ENCODE assay signal across 28 cellular contexts in the genomic region with DNA sequence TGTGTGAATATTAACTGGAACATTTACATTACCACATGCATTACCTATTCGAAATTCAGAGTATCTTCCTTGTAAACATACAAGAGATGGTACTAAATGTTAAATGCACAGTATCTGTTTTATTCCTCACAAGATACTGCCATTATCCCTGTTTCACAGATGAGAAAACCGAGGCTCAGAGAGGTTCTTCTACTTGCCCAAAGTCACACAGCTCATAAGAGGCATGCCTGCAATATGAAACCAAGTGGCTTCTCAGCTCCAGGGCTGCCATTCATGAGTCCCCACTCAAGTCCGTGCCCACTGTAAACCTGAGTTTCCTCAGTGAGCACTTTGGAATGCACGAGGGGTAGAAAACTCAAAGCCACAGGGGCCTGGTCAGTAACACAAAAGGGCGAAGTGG. TPM values are rescaled to one million over a fixed set of nuclear protein-coding genes. Genes with fewer than 3 reads are reported as not detected.
"Had no signal": no experiment of that assay in that cellular context is flagged by ENCODE, and none has a peak within 500 bp of the region (broad histone marks: within the 10 kb centered on the region; RNA-seq: fewer than 3 reads in every experiment).

No MANE protein-coding gene starts in this region.

- FAIRE-seq: bronchial epithelial cell, TTC549 had no signal

- H3K36me3 ChIP-seq: SJCRH30 had no signal

- H3K27ac Mint-ChIP-seq: activated CD4-positive, alpha-beta T cell treated with anti-CD3 and anti-CD28 coated beads, Interleukin-2, amount 10 ng/mL, durations not matched to agents 24 days and 14 days; activated CD8-positive, alpha-beta T cell treated with anti-CD3 and anti-CD28 coated beads for 36 hours; activated naive CD4-positive, alpha-beta T cell treated with anti-CD3 and anti-CD28 coated beads, Interleukin-2, amount 10 ng/mL, durations not matched to agents 7 days and 5 days; activated naive CD8-positive, alpha-beta T cell; activated naive CD8-positive, alpha-beta T cell treated with anti-CD3 and anti-CD28 coated beads, Interleukin-2, amount 50 U/mL, for 24 hours; activated T-cell treated with anti-CD3 and anti-CD28 coated beads, Interleukin-2, amount 50 U/mL, for 24 hours; T-helper 1 cell treated with Interleukin-12 subunit alpha and Interleukin-12 subunit beta and Interleukin-4 antibody, amounts not matched to agents 30 μg/mL and 1 μg/mL, for 36 hours; T-helper 2 cell treated with Interferon-gamma antibody and Interleukin-4, amounts not matched to agents 5 μg/mL and 100 μg/mL, for 36 hours had no signal

- H3K9me3 ChIP-seq: SJCRH30 had no signal

- DNase-seq: activated CD4-positive, alpha-beta T cell treated with anti-CD3 and anti-CD28 coated beads, Interleukin-2, amount 10 ng/mL, durations not matched to agents 24 days and 14 days; activated CD4-positive, alpha-beta T cell treated with anti-CD3 and anti-CD28 coated beads, Interleukin-2, amount 50 U/mL, for 4 hours; activated CD8-positive, alpha-beta T cell treated with anti-CD3 and anti-CD28 coated beads for 36 hours; activated gamma-delta T cell treated with Interleukin-2 at 50 U/mL for 16 hours; activated naive CD4-positive, alpha-beta T cell treated with anti-CD3 and anti-CD28 coated beads, Interleukin-2, amount 10 ng/mL, durations not matched to agents 7 days and 5 days; activated naive CD8-positive, alpha-beta T cell treated with anti-CD3 and anti-CD28 coated beads, Interleukin-2, amount 50 U/mL, for 24 hours; activated T-cell treated with anti-CD3 and anti-CD28 coated beads, Interleukin-2, amount 50 U/mL, for 24 hours; anterior cingulate cortex; caudate nucleus; cerebellar nuclear complex; Karpas-422; NCI-H1436 treated with DMSO at 0.1 percent for 48 hours; NCI-H1694 treated with DMSO at 0.1 percent for 48 hours; NCI-H2029; NCI-H345; NCI-H524 treated with DMSO at 0.1 percent for 48 hours; SHP77 had no signal

- H3K4me1 Mint-ChIP-seq: activated CD4-positive, alpha-beta T cell treated with anti-CD3 and anti-CD28 coated beads, Interleukin-2, amount 10 ng/mL, durations not matched to agents 24 days and 14 days; activated naive CD4-positive, alpha-beta T cell treated with anti-CD3 and anti-CD28 coated beads, Interleukin-2, amount 10 ng/mL, durations not matched to agents 7 days and 5 days; activated naive CD8-positive, alpha-beta T cell treated with anti-CD3 and anti-CD28 coated beads, Interleukin-2, amount 50 U/mL, for 24 hours had no signal

- H3K4me3 ChIP-seq: SK-N-MC had no signal

- H3K27me3 ChIP-seq: SJCRH30 had no signal

- H3K9me3 Mint-ChIP-seq: activated CD4-positive, alpha-beta T cell treated with anti-CD3 and anti-CD28 coated beads, Interleukin-2, amount 10 ng/mL, durations not matched to agents 24 days and 14 days; activated CD8-positive, alpha-beta T cell treated with anti-CD3 and anti-CD28 coated beads for 36 hours; activated naive CD4-positive, alpha-beta T cell treated with anti-CD3 and anti-CD28 coated beads, Interleukin-2, amount 10 ng/mL, durations not matched to agents 7 days and 5 days; activated naive CD8-positive, alpha-beta T cell treated with anti-CD3 and anti-CD28 coated beads, Interleukin-2, amount 50 U/mL, for 24 hours; activated T-cell treated with anti-CD3 and anti-CD28 coated beads, Interleukin-2, amount 50 U/mL, for 24 hours; brain; T-helper 1 cell treated with Interleukin-12 subunit alpha and Interleukin-12 subunit beta and Interleukin-4 antibody, amounts not matched to agents 30 μg/mL and 1 μg/mL, for 36 hours; T-helper 2 cell treated with Interferon-gamma antibody and Interleukin-4, amounts not matched to agents 5 μg/mL and 100 μg/mL, for 36 hours had no signal

- H3K27me3 Mint-ChIP-seq: activated CD8-positive, alpha-beta T cell treated with anti-CD3 and anti-CD28 coated beads for 36 hours; activated naive CD8-positive, alpha-beta T cell; activated naive CD8-positive, alpha-beta T cell treated with anti-CD3 and anti-CD28 coated beads, Interleukin-2, amount 50 U/mL, for 24 hours had no signal

- H3K27ac ChIP-seq: SJCRH30, SK-N-MC had no signal

- ATAC-seq: activated CD8-positive, alpha-beta T cell treated with anti-CD3 and anti-CD28 coated beads for 36 hours; activated naive CD8-positive, alpha-beta T cell treated with anti-CD3 and anti-CD28 coated beads, Interleukin-2, amount 50 U/mL, for 24 hours; Panc1 had no signal

- H3K4me3 Mint-ChIP-seq: activated CD4-positive, alpha-beta T cell treated with anti-CD3 and anti-CD28 coated beads, Interleukin-2, amount 10 ng/mL, durations not matched to agents 24 days and 14 days; activated CD8-positive, alpha-beta T cell treated with anti-CD3 and anti-CD28 coated beads for 36 hours; activated naive CD4-positive, alpha-beta T cell treated with anti-CD3 and anti-CD28 coated beads, Interleukin-2, amount 10 ng/mL, durations not matched to agents 7 days and 5 days; activated naive CD8-positive, alpha-beta T cell; activated naive CD8-positive, alpha-beta T cell treated with anti-CD3 and anti-CD28 coated beads, Interleukin-2, amount 50 U/mL, for 24 hours; activated T-cell treated with anti-CD3 and anti-CD28 coated beads, Interleukin-2, amount 50 U/mL, for 24 hours; T-helper 1 cell treated with Interleukin-12 subunit alpha and Interleukin-12 subunit beta and Interleukin-4 antibody, amounts not matched to agents 30 μg/mL and 1 μg/mL, for 36 hours; T-helper 2 cell treated with Interferon-gamma antibody and Interleukin-4, amounts not matched to agents 5 μg/mL and 100 μg/mL, for 36 hours had no signal

- H3K36me3 Mint-ChIP-seq: activated naive CD4-positive, alpha-beta T cell treated with anti-CD3 and anti-CD28 coated beads, Interleukin-2, amount 10 ng/mL, durations not matched to agents 7 days and 5 days; activated naive CD8-positive, alpha-beta T cell; brain had no signal

RNA-seq across cellular contexts. Expression of gene FABP6, which starts 55.0 kb away (rescaled TPM):
- total RNA-seq: activated CD4-positive, alpha-beta T cell treated with anti-CD3 and anti-CD28 coated beads, Interleukin-2, amount 10 ng/mL, durations not matched to agents 24 days and 14 days; activated CD8-positive, alpha-beta memory T cell treated with anti-CD3 and anti-CD28 coated beads for 36 hours; activated CD8-positive, alpha-beta T cell treated with anti-CD3 and anti-CD28 coated beads for 36 hours; bronchial epithelial cell; MCF 10A had no signal
